Comparison of ENCODE assay signal across 13 cellular contexts in the genomic region with DNA sequence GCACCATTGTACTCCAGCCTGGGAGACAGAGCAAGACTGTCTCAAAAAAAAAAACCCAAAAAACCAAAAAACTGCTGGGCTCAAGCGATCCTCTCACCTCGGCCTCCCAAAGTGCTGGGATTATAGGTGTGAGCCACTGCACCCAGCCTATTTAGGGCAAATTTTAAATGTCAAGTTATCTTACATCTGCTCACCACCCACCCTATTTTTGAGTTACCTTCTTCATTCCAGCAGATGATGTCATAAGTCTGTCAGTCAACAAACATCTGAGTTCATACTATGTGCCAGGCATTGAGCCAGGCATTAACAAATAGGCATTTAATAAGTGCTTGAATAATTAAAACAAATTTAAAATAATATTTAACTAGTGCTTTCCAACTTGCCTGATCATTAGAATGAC. TPM values are rescaled to one million over a fixed set of nuclear protein-coding genes. Genes with fewer than 3 reads are reported as not detected.
DNase-seq lines count a peak whose midpoint lies in the region; ATAC-seq, FAIRE-seq and TF ChIP-seq lines count a peak whose summit lies in the region.
"Had no signal": no experiment of that assay in that cellular context is flagged by ENCODE, and none has a peak within 500 bp of the region (broad histone marks: within the 10 kb centered on the region; RNA-seq: fewer than 3 reads in every experiment).

No MANE protein-coding gene starts in this region.

- DNase-seq in activated CD4-positive, alpha-beta T cell treated with anti-CD3 and anti-CD28 coated beads, Interleukin-2, amount 10 ng/mL, durations not matched to agents 7 days and 5 days = no peak
- no peak for DNase-seq in activated CD4-positive, alpha-beta T cell treated with anti-CD3 and anti-CD28 coated beads for 4 hours
- DNase-seq in K562 (ENCODE audit: extremely low read depth in 1 of 4, low spot score in 3 of 4) (no peak), T1000 (lab: John Stamatoyannopoulos, UW) (no peak), AG20443 (ENCODE audit: low spot score) (no peak)
- DNase-seq: dorsolateral prefrontal cortex, glutamatergic neuron, NCI-H1436, SK-N-SH had no signal

- TF ChIP-seq CTCF in OCI-LY3 (IDR thresholded peaks at IDR 0.05; ENCODE audit: low read depth, low read length) = no peak
- TF ChIP-seq CTCF in K562 (IDR thresholded peaks at IDR 0.05 in 2 of 3, conservative IDR thresholded peaks at IDR 0.05 in 1 of 3; ENCODE audit: insufficient read depth in 2 of 3, low read depth in 1 of 3, low read length in 3 of 3) = no peak
- no peak for TF ChIP-seq CTCF in neutrophil (IDR thresholded peaks at IDR 0.05)

- in situ Hi-C loops in K562 (cut with MboI) = no loop called here

- H2AFZ ChIP-seq in OCI-LY3 (ENCODE audit: low read depth, low read length) (no peak overlapping the region), K562 (ENCODE audit: low read depth, low read length) (no peak overlapping the region)

- no peak for TF ChIP-seq EP300 in K562 (IDR thresholded peaks at IDR 0.05; ENCODE audit: low read length)

- H4K20me1 ChIP-seq in OCI-LY3 (ENCODE audit: insufficient read depth, low read length) = peaks cover 3% of the 10 kb centered on the region; the same call in 1 of the 2 replicates
- no peaks in the 10 kb centered on the region for H4K20me1 ChIP-seq in K562 (replicated peaks; ENCODE audit: control insufficient read depth, insufficient read depth, low read length)

- H3K9ac ChIP-seq in OCI-LY3 (ENCODE audit: low read length) (peak overlapping the region; percentile 91), K562 (ENCODE audit: insufficient read depth in 1 of 2, low read depth in 2 of 2, low read length in 2 of 2) (no peak overlapping the region)
- H3K9ac ChIP-seq: SK-N-SH had no signal

- H3K4me3 ChIP-seq in OCI-LY3 (ENCODE audit: low read length) (peak overlapping the region; percentile 42), K562 (no peak overlapping the region), neutrophil (ENCODE audit: low read depth in 1 of 2, low read length in 1 of 2) (no peak overlapping the region)
- H3K4me3 ChIP-seq: dorsolateral prefrontal cortex had no signal

- peaks cover 36% of the 10 kb centered on the region for H3K36me3 Mint-ChIP-seq in activated CD4-positive, alpha-beta T cell treated with anti-CD3 and anti-CD28 coated beads, Interleukin-2, amount 10 ng/mL, durations not matched to agents 7 days and 5 days (ENCODE audit: low read depth)

- peak overlapping the region; percentile 95 for H3K27ac Mint-ChIP-seq in activated CD4-positive, alpha-beta T cell treated with anti-CD3 and anti-CD28 coated beads, Interleukin-2, amount 10 ng/mL, durations not matched to agents 7 days and 5 days

- TF ChIP-seq POLR2A in K562 (conservative IDR thresholded peaks at IDR 0.05) = no peak

- CTCF ChIA-PET in activated CD4-positive, alpha-beta T cell treated with anti-CD3 and anti-CD28 coated beads, Interleukin-2, amount 10 ng/mL, durations not matched to agents 7 days and 5 days (lab: Charles Lee) = interaction anchor here (1.4 to 7.4 kb wide), 3 partner anchors 9 to 20 kb away, joined by 8 to 101 read pairs (median 10); partner anchors contain the start of gene BATF
- CTCF ChIA-PET in K562 (lab: Yijun Ruan, JAX; ENCODE audit: low intra/inter-chr PET ratio) = no interaction called here

- H3K4me2 ChIP-seq in OCI-LY3 (ENCODE audit: low read length) (peak overlapping the region; percentile 69), K562 (ENCODE audit: insufficient read depth, low read length) (no peak overlapping the region)
- H3K4me2 ChIP-seq: SK-N-SH had no signal

- H3K9me1 ChIP-seq in K562 (ENCODE audit: control insufficient read depth, insufficient read depth, low read length) = no peaks in the 10 kb centered on the region

- H3K9me3 ChIP-seq in OCI-LY3 (ENCODE audit: insufficient read depth, low read length) (no peaks in the 10 kb centered on the region), K562 (replicated peaks; ENCODE audit: control insufficient read depth, insufficient read depth, low read depth, low read length) (no peaks in the 10 kb centered on the region), neutrophil (no peaks in the 10 kb centered on the region)
- H3K9me3 ChIP-seq: Peyer's patch, SK-N-SH had no signal

- H3K27me3 ChIP-seq in OCI-LY3 (ENCODE audit: low read depth, low read length) = no peaks in the 10 kb centered on the region
- peaks cover 2 to 22% of the 10 kb centered on the region in 2 experiments; a peak in 2 of 5 replicates for H3K27me3 ChIP-seq in K562 (ENCODE audit: control insufficient read depth in 2 of 2, insufficient read depth in 2 of 2, low read length in 2 of 2)
- no peaks in the 10 kb centered on the region for H3K27me3 ChIP-seq in neutrophil
- H3K27me3 ChIP-seq: dorsolateral prefrontal cortex, Peyer's patch had no signal

- 9% methylated on average over 2 of the region's 2 CpGs for WGBS in K562 (ENCODE audit: insufficient coverage, low coverage, missing lambda C conversion rate)

- H3K27me3 Mint-ChIP-seq in activated CD4-positive, alpha-beta T cell treated with anti-CD3 and anti-CD28 coated beads, Interleukin-2, amount 10 ng/mL, durations not matched to agents 7 days and 5 days = no peaks in the 10 kb centered on the region

- peaks cover 96% of the 10 kb centered on the region for H3K79me2 ChIP-seq in OCI-LY3 (ENCODE audit: low read length)
- no peaks in the 10 kb centered on the region for H3K79me2 ChIP-seq in K562 (ENCODE audit: control insufficient read depth, insufficient read depth, low read length)

- no peak for ATAC-seq in K562
- ATAC-seq in GM21825 (IDR thresholded peaks at IDR 0.05; ENCODE audit: unreplicated experiment) = no peak

- H3K9me3 Mint-ChIP-seq in activated CD4-positive, alpha-beta T cell treated with anti-CD3 and anti-CD28 coated beads, Interleukin-2, amount 10 ng/mL, durations not matched to agents 7 days and 5 days = no peaks in the 10 kb centered on the region

- H3K4me1 Mint-ChIP-seq in activated CD4-positive, alpha-beta T cell treated with anti-CD3 and anti-CD28 coated beads, Interleukin-2, amount 10 ng/mL, durations not matched to agents 7 days and 5 days = peaks cover 71% of the 10 kb centered on the region

- H3K4me1 ChIP-seq in OCI-LY3 (ENCODE audit: low read length) (peaks cover 96% of the 10 kb centered on the region), K562 (replicated peaks in 1 of 2; ENCODE audit: control insufficient read depth in 2 of 2, insufficient read depth in 2 of 2, low read length in 2 of 2) (peaks cover 12% of the 10 kb centered on the region in 2 experiments), neutrophil (ENCODE audit: control insufficient read depth in 1 of 2, insufficient read depth in 1 of 2, low read depth in 1 of 2, low read length in 1 of 2) (peaks cover 23 to 25% of the 10 kb centered on the region in 2 experiments)

- H3K27ac ChIP-seq in OCI-LY3 (ENCODE audit: low read length) (peak overlapping the region; percentile 99), K562 (ENCODE audit: extremely low read depth, low read depth, low read length) (no peak overlapping the region), neutrophil (peak overlapping the region; percentile 95)

- no TSS peak for BruUV-seq in K562 (replicated peaks; lab: Mats Ljungman, UMichigan)

- TF ChIP-seq RAD21 in K562 (CRISPR knock-in tag; conservative IDR thresholded peaks at IDR 0.05 in 1 of 2, IDR thresholded peaks at IDR 0.05 in 1 of 2) = no peak

- intact Hi-C loops in K562 (cut with micrococcal nuclease) = no loop called here

- peak overlapping the region; percentile 30 for H3K4me3 Mint-ChIP-seq in activated CD4-positive, alpha-beta T cell treated with anti-CD3 and anti-CD28 coated beads, Interleukin-2, amount 10 ng/mL, durations not matched to agents 7 days and 5 days

- FAIRE-seq in K562 (lab: Jason Lieb, UNC) = no peak

- POLR2A ChIA-PET in activated CD4-positive, alpha-beta T cell treated with anti-CD3 and anti-CD28 coated beads, Interleukin-2, amount 10 ng/mL, durations not matched to agents 7 days and 5 days (lab: Charles Lee) = no interaction called here
- POLR2A ChIA-PET in K562 (lab: Yijun Ruan, JAX) = no interaction called here

- peaks cover 66% of the 10 kb centered on the region for H3K36me3 ChIP-seq in OCI-LY3 (replicated peaks; ENCODE audit: low read depth, low read length)
- no peaks in the 10 kb centered on the region for H3K36me3 ChIP-seq in K562 (ENCODE audit: control insufficient read depth, insufficient read depth, low read length)
- peaks cover 25% of the 10 kb centered on the region for H3K36me3 ChIP-seq in neutrophil
- H3K36me3 ChIP-seq: Peyer's patch had no signal

RNA-seq across cellular contexts. Expression of gene BATF, which starts 21.5 kb away (rescaled TPM):
- 10 to 100 TPM; 39.4 to 41.0 TPM for total RNA-seq in activated CD4-positive, alpha-beta T cell treated with anti-CD3 and anti-CD28 coated beads, Interleukin-2, amount 10 ng/mL, durations not matched to agents 7 days and 5 days
- not detected in 2 replicates for total RNA-seq in K562 (2011; cell fraction: chromatin; rRNA removed; ENCODE audit: low replicate concordance)
- 0.50 TPM in 1 of 2 replicates, not detected in the other for total RNA-seq in K562 (2011; cell fraction: nucleolus; rRNA removed)
- total RNA-seq in K562 (2011; cell fraction: nucleoplasm; rRNA removed) = not detected in 2 replicates
- total RNA-seq in K562 (2014; rRNA removed) (1.0 and 3.4 TPM in 2 replicates), K562 (2014; rRNA removed; fragmentation: Illumina TruSeq; extraction: Trizol) (0.26 TPM in 1 of 2 replicates, not detected in the other), K562 (2015; rRNA removed; fragmentation: Illumina TruSeq; extraction: Trizol) (2.1 and 2.9 TPM in 2 replicates), K562 (2021) (0.31 and 0.49 TPM in 2 replicates)
- polyA plus RNA-seq in K562 (2011; rRNA removed) (0.32 TPM in 1 of 2 replicates, not detected in the other), K562 (2014; fragmentation: Illumina TruSeq; extraction: Trizol) (0.55 and 1.1 TPM in 2 replicates), K562 (2014; fragmentation: Nextera tagmentation; extraction: Ambion mirVana) (under 1 TPM; 0.13 to 0.28 TPM), K562 (2014; rRNA removed) (1.0 and 1.3 TPM in 2 replicates)
- 0.31 and 0.58 TPM in 2 replicates for polyA plus RNA-seq in K562 (2011; cell fraction: cytosol; rRNA removed)
- not detected in 2 replicates for polyA plus RNA-seq in K562 (2011; cell fraction: nucleus; rRNA removed)
- 1.8 and 2.3 TPM in 2 replicates for polyA plus RNA-seq in K562 (2012)
- not detected in 2 replicates for polyA minus RNA-seq in K562 (2011; rRNA and poly(A)+ RNA removed)
- not detected in 2 replicates for polyA minus RNA-seq in K562 (2011; cell fraction: cytosol; rRNA and poly(A)+ RNA removed)
- polyA minus RNA-seq in K562 (2011; cell fraction: nucleus; rRNA and poly(A)+ RNA removed) = not detected in 2 replicates
- polyA plus RNA-seq: SK-N-SH had no signal

RNA-seq across cellular contexts. Expression of gene FLVCR2, which starts 34.6 kb away (rescaled TPM):
- total RNA-seq in activated CD4-positive, alpha-beta T cell treated with anti-CD3 and anti-CD28 coated beads, Interleukin-2, amount 10 ng/mL, durations not matched to agents 7 days and 5 days = 1 to 10 TPM; 1.1 to 6.2 TPM
- 0.09 TPM in 1 of 2 replicates, not detected in the other for total RNA-seq in K562 (2011; cell fraction: chromatin; rRNA removed; ENCODE audit: low replicate concordance)
- total RNA-seq in K562 (2011; cell fraction: nucleolus; rRNA removed) = not detected in 2 replicates
- not detected in 2 replicates for total RNA-seq in K562 (2011; cell fraction: nucleoplasm; rRNA removed)
- not detected in 2 replicates for total RNA-seq in K562 (2014; rRNA removed)
- not detected in 2 replicates for total RNA-seq in K562 (2014; rRNA removed; fragmentation: Illumina TruSeq; extraction: Trizol)
- 0.11 TPM in 1 of 2 replicates, not detected in the other for total RNA-seq in K562 (2015; rRNA removed; fragmentation: Illumina TruSeq; extraction: Trizol)
- 1.5 and 3.2 TPM in 2 replicates for total RNA-seq in K562 (2021)
- 0.08 TPM in 1 of 2 replicates, not detected in the other for polyA plus RNA-seq in K562 (2011; rRNA removed)
- polyA plus RNA-seq in K562 (2011; cell fraction: cytosol; rRNA removed) = 0.15 TPM in 1 of 2 replicates, not detected in the other
- polyA plus RNA-seq in K562 (2011; cell fraction: nucleus; rRNA removed) = not detected in 2 replicates
- polyA plus RNA-seq in K562 (2012) = 0.11 and 0.13 TPM in 2 replicates
- polyA plus RNA-seq in K562 (2014; fragmentation: Illumina TruSeq; extraction: Trizol) = not detected in 2 replicates
- polyA plus RNA-seq in K562 (2014; fragmentation: Nextera tagmentation; extraction: Ambion mirVana) = not detected
- not detected in 2 replicates for polyA plus RNA-seq in K562 (2014; rRNA removed)
- polyA minus RNA-seq in K562 (2011; rRNA and poly(A)+ RNA removed) = not detected in 2 replicates
- not detected in 2 replicates for polyA minus RNA-seq in K562 (2011; cell fraction: cytosol; rRNA and poly(A)+ RNA removed)
- 0.22 TPM in 1 of 2 replicates, not detected in the other for polyA minus RNA-seq in K562 (2011; cell fraction: nucleus; rRNA and poly(A)+ RNA removed)

Comparison
In these comparisons a context has a peak if more than half of its experiments do, and no peak if none do; other contexts are left out.
1. RNA of gene BATF, which starts 21.5 kb away (total RNA-seq): 39.4 to 41.0 TPM in activated CD4-positive, alpha-beta T cell treated with anti-CD3 and anti-CD28 coated beads, Interleukin-2, amount 10 ng/mL, durations not matched to agents 7 days and 5 days; 0.26 to 3.4 TPM in K562; every median in the first group is over 4 times any median in the second.